15 cellular contexts compared by ENCODE assay signal in genomic region chrX:20431486-20431885, GRCh38.
A peak's percentile ranks its signal among the peaks of the same experiment; 100 is the strongest.
DNase-seq lines count a peak whose midpoint lies in the region; ATAC-seq and TF ChIP-seq lines count a peak whose summit lies in the region.
"Had no signal": no experiment of that assay in that cellular context is flagged by ENCODE, and none has a peak within 500 bp of the region (broad histone marks: within the 10 kb centered on the region; RNA-seq: fewer than 3 reads in every experiment).

No MANE protein-coding gene starts in this region.

- H3K9me2 ChIP-seq in PC-3 (replicated peaks; ENCODE audit: low read length), result no peaks in the 10 kb centered on the region

- no peak overlapping the region for H2AFZ ChIP-seq in PC-3 (ENCODE audit: low read length)
- H2AFZ ChIP-seq: GM23248 had no signal

- peak overlapping the region; percentile 57 for H3K4me2 ChIP-seq in PC-3 (ENCODE audit: low read length)
- H3K4me2 ChIP-seq: BLaER1 had no signal

- H3K4me3 ChIP-seq in A673 (ENCODE audit: low read depth, low read length, poor library complexity, severe bottlenecking) (no peak overlapping the region), PC-3 (ENCODE audit: low read length) (no peak overlapping the region), retinal pigment epithelial cell (ENCODE audit: low read length) (no peak overlapping the region)
- H3K4me3 ChIP-seq: BLaER1, GM23248 had no signal

- H3K4me1 ChIP-seq in A673 (ENCODE audit: insufficient read depth, low read length, poor library complexity, severe bottlenecking), result peaks cover 5% of the 10 kb centered on the region
- H3K4me1 ChIP-seq in PC-3 (ENCODE audit: insufficient read depth, low read length), result peaks cover 25% of the 10 kb centered on the region
- H3K4me1 ChIP-seq: BLaER1 had no signal

- H3K9me3 ChIP-seq in A673 (ENCODE audit: low read depth, low read length, poor library complexity, severe bottlenecking) (no peaks in the 10 kb centered on the region), PC-3 (ENCODE audit: low read length) (no peaks in the 10 kb centered on the region)
- H3K9me3 ChIP-seq: BLaER1, Caco-2 had no signal

- H3K27ac ChIP-seq in A673 (ENCODE audit: low read depth, low read length, poor library complexity, severe bottlenecking) (no peak overlapping the region), PC-3 (ENCODE audit: low read length) (no peak overlapping the region)
- H3K27ac ChIP-seq: BLaER1, GM23248 had no signal

- H4K20me1 ChIP-seq in PC-3 (ENCODE audit: low read length), result no peaks in the 10 kb centered on the region
- H4K20me1 ChIP-seq: BLaER1 had no signal

- no peaks in the 10 kb centered on the region for H3K79me2 ChIP-seq in PC-3 (ENCODE audit: low read length)

- ATAC-seq in PC-3 (no peak), Right ventricle myocardium inferior (no peak)
- ATAC-seq: HCT116 had no signal

- CTCF ChIA-PET in A673 (lab: Charles Lee) (no interaction called here), PC-3 (lab: Charles Lee) (no interaction called here)

- no peak overlapping the region for H3K9ac ChIP-seq in PC-3 (ENCODE audit: low read length)
- H3K9ac ChIP-seq: BLaER1, GM23248 had no signal

- BruUV-seq in A673 (replicated peaks; lab: Mats Ljungman, UMichigan) (no TSS peak), PC-3 (replicated peaks; lab: Mats Ljungman, UMichigan) (no TSS peak)

- TF ChIP-seq CTCF in A673 (conservative IDR thresholded peaks at IDR 0.05; ENCODE audit: low read depth, low read length) (no peak), PC-3 (conservative IDR thresholded peaks at IDR 0.05; ENCODE audit: low read depth, low read length) (no peak), retinal pigment epithelial cell (conservative IDR thresholded peaks at IDR 0.05; ENCODE audit: low read depth, low read length) (no peak)

- POLR2A ChIA-PET in A673 (lab: Charles Lee; ENCODE audit: low non-redundant PET) (no interaction called here), PC-3 (lab: Charles Lee; ENCODE audit: unreplicated experiment) (no interaction called here)

- no peaks in the 10 kb centered on the region for H3F3A ChIP-seq in PC-3 (ENCODE audit: low read length, unreplicated experiment)

- DNase-seq in A673 (ENCODE audit: low spot score) (peak; percentile 17), PC-3 (no peak), fibroblast of peridontal ligament (ENCODE audit: extremely low read depth) (peak; percentile 11), retinal pigment epithelial cell (ENCODE audit: low read depth) (peak; percentile 16), NOMO-1 (lab: John Stamatoyannopoulos, UW; ENCODE audit: unreplicated experiment in 2 of 2) (no peak), T-helper 1 cell (no peak), Right ventricle myocardium inferior (ENCODE audit: missing footprints) (no peak)
- DNase-seq: AML-193; Caco-2; CD8-positive, alpha-beta memory T cell; DND-41; GF-D8 had no signal

- intact Hi-C loops in A673 (cut with micrococcal nuclease; ENCODE audit: unreplicated experiment) (no loop called here), PC-3 (cut with micrococcal nuclease) (loop anchor here (10.0 kb wide), 1 partner anchor 47 kb away; no protein-coding TSS in a partner anchor), Right ventricle myocardium inferior (cut with DNase I) (no loop called here)

- H3K36me3 ChIP-seq in A673 (ENCODE audit: insufficient read depth, low read length, poor library complexity, severe bottlenecking) (no peaks in the 10 kb centered on the region), PC-3 (ENCODE audit: low read depth, low read length) (no peaks in the 10 kb centered on the region)
- H3K36me3 ChIP-seq: BLaER1 had no signal

- H3K27me3 ChIP-seq in A673 (replicated peaks; ENCODE audit: insufficient read depth, low read depth, low read length, poor library complexity), result no peaks in the 10 kb centered on the region
- H3K27me3 ChIP-seq in PC-3 (ENCODE audit: low read length), result no peaks in the 10 kb centered on the region
- H3K27me3 ChIP-seq: BLaER1 had no signal

Comparison
In these comparisons a context has a peak if more than half of its experiments do, and no peak if none do; other contexts are left out.
1. DNase-seq: peak in A673 (single experiment), fibroblast of peridontal ligament (single experiment) and retinal pigment epithelial cell (single experiment); none in PC-3 (single experiment), NOMO-1 (0 of 2), T-helper 1 cell (0 of 5) and Right ventricle myocardium inferior (single experiment).